1 cellular context compared by ENCODE assay signal in the genomic region with DNA sequence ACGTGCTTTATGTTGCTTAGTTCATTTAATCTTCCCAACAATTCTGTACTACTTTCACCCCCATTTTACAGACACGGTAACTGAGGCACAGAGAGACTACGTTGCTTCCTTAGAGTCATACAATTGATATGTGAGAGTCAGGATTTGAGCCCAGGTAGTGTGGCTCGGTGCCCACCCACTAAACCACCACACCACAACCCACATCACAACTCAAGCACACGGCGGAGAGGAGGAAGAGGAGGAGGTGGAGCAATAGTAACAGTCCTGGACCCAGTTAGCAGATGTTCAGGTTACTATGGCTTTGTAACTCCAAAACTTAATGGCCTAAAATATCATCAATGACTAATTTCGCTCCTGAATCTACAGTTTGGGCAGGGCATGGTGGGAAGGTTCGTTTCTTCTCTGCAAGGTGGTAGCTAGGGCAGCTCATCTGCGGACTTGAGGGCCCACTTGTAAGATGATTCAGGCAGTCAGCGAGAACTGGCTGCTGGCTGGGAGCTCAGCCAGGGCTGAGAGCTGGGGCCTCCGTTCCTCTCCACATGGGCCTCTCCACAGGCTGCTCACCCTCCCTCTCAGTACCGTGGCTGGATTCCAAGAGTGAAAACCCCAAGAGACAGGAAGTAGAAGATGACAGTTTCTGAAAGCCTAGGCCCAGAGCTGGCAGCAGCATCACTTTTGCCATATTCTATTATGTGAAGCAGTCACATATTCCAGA.
TF ChIP-seq lines count a peak whose summit lies in the region.

No MANE protein-coding gene starts in this region.

TF ChIP-seq in GM12878, 131 proteins besides CTCF, POLR2A, EP300 and RAD21 (continued from another document):
- TF ChIP-seq, protein P1, sequence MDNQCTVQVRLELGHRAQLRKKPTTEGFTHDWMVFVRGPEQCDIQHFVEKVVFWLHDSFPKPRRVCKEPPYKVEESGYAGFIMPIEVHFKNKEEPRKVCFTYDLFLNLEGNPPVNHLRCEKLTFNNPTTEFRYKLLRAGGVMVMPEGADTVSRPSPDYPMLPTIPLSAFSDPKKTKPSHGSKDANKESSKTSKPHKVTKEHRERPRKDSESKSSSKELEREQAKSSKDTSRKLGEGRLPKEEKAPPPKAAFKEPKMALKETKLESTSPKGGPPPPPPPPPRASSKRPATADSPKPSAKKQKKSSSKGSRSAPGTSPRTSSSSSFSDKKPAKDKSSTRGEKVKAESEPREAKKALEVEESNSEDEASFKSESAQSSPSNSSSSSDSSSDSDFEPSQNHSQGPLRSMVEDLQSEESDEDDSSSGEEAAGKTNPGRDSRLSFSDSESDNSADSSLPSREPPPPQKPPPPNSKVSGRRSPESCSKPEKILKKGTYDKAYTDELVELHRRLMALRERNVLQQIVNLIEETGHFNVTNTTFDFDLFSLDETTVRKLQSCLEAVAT (IDR thresholded peaks at IDR 0.05): no peak
- TF ChIP-seq RUNX3 (IDR thresholded peaks at IDR 0.05; ENCODE audit: low read length): peak; percentile 68
- no peak for TF ChIP-seq EGR1 (IDR thresholded peaks at IDR 0.05; ENCODE audit: borderline replicate concordance in 1 of 2, low read depth in 2 of 2, low read length in 2 of 2)
- TF ChIP-seq JUNB (IDR thresholded peaks at IDR 0.05): peak; percentile 42; the same call in 1 of the 2 replicates
TF ChIP-seq in GM12878: peak in this region for 13.
